Comparison of ENCODE assay signal across 2 cellular contexts in the genomic region with DNA sequence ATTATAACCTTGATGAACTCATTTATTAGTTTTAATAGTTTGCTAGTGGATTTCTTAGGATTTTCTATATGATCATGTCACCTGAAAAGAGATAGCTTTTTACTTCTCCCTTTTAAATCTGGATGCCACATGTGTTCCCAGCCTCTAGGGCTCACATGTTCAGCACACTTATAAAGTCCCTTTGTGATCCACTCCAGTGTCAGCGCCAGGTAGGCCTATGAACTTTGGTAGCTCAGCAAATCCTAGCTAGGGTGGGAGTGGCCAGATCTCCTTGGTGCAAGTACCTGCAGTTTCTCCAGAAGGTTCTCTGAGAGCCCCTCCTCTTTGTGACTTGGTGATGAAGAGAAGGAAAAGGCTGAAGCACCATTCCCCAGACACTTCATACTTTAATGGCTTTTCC.
TF ChIP-seq lines count a peak whose summit lies in the region.

No MANE protein-coding gene starts in this region.

TF ChIP-seq in HepG2, 621 proteins besides CTCF, POLR2A, EP300 and RAD21:
- no peak for TF ChIP-seq ZNF20 (CRISPR knock-in tag; IDR thresholded peaks at IDR 0.05)
- no peak for TF ChIP-seq ZNF10 (CRISPR knock-in tag; IDR thresholded peaks at IDR 0.05; ENCODE audit: borderline replicate concordance, low read depth)
- TF ChIP-seq FOXC1 (CRISPR knock-in tag; IDR thresholded peaks at IDR 0.05; ENCODE audit: borderline replicate concordance), result no peak
- no peak for TF ChIP-seq ZNF383 (CRISPR knock-in tag; IDR thresholded peaks at IDR 0.05; ENCODE audit: borderline replicate concordance)
- TF ChIP-seq NFE2 (CRISPR knock-in tag; IDR thresholded peaks at IDR 0.05), result no peak
- TF ChIP-seq HDAC1 (CRISPR knock-in tag; IDR thresholded peaks at IDR 0.05), result no peak
- TF ChIP-seq ZNF720 (CRISPR knock-in tag; IDR thresholded peaks at IDR 0.05), result no peak
- TF ChIP-seq ZNF543 (CRISPR knock-in tag; IDR thresholded peaks at IDR 0.05), result no peak
- no peak for TF ChIP-seq ZNF678 (CRISPR knock-in tag; IDR thresholded peaks at IDR 0.05)
- TF ChIP-seq, protein P1, sequence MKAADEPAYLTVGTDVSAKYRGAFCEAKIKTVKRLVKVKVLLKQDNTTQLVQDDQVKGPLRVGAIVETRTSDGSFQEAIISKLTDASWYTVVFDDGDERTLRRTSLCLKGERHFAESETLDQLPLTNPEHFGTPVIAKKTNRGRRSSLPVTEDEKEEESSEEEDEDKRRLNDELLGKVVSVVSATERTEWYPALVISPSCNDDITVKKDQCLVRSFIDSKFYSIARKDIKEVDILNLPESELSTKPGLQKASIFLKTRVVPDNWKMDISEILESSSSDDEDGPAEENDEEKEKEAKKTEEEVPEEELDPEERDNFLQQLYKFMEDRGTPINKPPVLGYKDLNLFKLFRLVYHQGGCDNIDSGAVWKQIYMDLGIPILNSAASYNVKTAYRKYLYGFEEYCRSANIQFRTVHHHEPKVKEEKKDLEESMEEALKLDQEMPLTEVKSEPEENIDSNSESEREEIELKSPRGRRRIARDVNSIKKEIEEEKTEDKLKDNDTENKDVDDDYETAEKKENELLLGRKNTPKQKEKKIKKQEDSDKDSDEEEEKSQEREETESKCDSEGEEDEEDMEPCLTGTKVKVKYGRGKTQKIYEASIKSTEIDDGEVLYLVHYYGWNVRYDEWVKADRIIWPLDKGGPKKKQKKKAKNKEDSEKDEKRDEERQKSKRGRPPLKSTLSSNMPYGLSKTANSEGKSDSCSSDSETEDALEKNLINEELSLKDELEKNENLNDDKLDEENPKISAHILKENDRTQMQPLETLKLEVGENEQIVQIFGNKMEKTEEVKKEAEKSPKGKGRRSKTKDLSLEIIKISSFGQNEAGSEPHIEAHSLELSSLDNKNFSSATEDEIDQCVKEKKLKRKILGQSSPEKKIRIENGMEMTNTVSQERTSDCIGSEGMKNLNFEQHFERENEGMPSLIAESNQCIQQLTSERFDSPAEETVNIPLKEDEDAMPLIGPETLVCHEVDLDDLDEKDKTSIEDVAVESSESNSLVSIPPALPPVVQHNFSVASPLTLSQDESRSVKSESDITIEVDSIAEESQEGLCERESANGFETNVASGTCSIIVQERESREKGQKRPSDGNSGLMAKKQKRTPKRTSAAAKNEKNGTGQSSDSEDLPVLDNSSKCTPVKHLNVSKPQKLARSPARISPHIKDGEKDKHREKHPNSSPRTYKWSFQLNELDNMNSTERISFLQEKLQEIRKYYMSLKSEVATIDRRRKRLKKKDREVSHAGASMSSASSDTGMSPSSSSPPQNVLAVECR (CRISPR knock-in tag; IDR thresholded peaks at IDR 0.05; ENCODE audit: borderline replicate concordance), result no peak
- TF ChIP-seq SOX5 (CRISPR knock-in tag; IDR thresholded peaks at IDR 0.05; ENCODE audit: borderline replicate concordance), result no peak
- TF ChIP-seq, protein P2, sequence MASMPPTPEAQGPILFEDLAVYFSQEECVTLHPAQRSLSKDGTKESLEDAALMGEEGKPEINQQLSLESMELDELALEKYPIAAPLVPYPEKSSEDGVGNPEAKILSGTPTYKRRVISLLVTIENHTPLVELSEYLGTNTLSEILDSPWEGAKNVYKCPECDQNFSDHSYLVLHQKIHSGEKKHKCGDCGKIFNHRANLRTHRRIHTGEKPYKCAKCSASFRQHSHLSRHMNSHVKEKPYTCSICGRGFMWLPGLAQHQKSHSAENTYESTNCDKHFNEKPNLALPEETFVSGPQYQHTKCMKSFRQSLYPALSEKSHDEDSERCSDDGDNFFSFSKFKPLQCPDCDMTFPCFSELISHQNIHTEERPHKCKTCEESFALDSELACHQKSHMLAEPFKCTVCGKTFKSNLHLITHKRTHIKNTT (CRISPR knock-in tag; IDR thresholded peaks at IDR 0.05), result no peak
- no peak for TF ChIP-seq ZNF263 (CRISPR knock-in tag; IDR thresholded peaks at IDR 0.05)
- no peak for TF ChIP-seq KLF6 (CRISPR knock-in tag; IDR thresholded peaks at IDR 0.05)
- TF ChIP-seq ELF1 (CRISPR knock-in tag; IDR thresholded peaks at IDR 0.05), result no peak
- TF ChIP-seq ZNF652 (CRISPR knock-in tag; IDR thresholded peaks at IDR 0.05; ENCODE audit: borderline replicate concordance, low read depth), result no peak
- TF ChIP-seq, protein P3, sequence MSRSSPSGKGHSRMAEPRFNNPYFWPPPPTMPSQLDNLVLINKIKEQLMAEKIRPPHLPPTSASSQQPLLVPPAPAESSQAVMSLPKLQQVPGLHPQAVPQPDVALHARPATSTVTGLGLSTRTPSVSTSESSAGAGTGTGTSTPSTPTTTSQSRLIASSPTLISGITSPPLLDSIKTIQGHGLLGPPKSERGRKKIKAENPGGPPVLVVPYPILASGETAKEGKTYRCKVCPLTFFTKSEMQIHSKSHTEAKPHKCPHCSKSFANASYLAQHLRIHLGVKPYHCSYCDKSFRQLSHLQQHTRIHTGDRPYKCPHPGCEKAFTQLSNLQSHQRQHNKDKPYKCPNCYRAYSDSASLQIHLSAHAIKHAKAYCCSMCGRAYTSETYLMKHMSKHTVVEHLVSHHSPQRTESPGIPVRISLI (CRISPR knock-in tag; IDR thresholded peaks at IDR 0.05; ENCODE audit: borderline replicate concordance), result no peak
- no peak for TF ChIP-seq CBFB (CRISPR knock-in tag; IDR thresholded peaks at IDR 0.05)
- no peak for TF ChIP-seq ZSCAN31 (CRISPR knock-in tag; IDR thresholded peaks at IDR 0.05; ENCODE audit: low read depth)

TF ChIP-seq in HCT116, 20 proteins besides CTCF, POLR2A, EP300 and RAD21:
- TF ChIP-seq EGR1 (IDR thresholded peaks at IDR 0.05; ENCODE audit: low read depth) (no peak), EZH2 (IDR thresholded peaks at IDR 0.05) (no peak), CBX3 (IDR thresholded peaks at IDR 0.05; ENCODE audit: low read depth) (no peak), JUND (IDR thresholded peaks at IDR 0.05) (no peak), ELF1 (IDR thresholded peaks at IDR 0.05; ENCODE audit: borderline replicate concordance, low read depth) (no peak), SIN3A (IDR thresholded peaks at IDR 0.05; ENCODE audit: low read depth) (no peak), CEBPB (IDR thresholded peaks at IDR 0.05; ENCODE audit: low read depth) (no peak), ZFX (IDR thresholded peaks at IDR 0.05) (no peak)
- TF ChIP-seq, protein P4, sequence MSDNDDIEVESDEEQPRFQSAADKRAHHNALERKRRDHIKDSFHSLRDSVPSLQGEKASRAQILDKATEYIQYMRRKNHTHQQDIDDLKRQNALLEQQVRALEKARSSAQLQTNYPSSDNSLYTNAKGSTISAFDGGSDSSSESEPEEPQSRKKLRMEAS (IDR thresholded peaks at IDR 0.05), result no peak
- TF ChIP-seq, protein P5, sequence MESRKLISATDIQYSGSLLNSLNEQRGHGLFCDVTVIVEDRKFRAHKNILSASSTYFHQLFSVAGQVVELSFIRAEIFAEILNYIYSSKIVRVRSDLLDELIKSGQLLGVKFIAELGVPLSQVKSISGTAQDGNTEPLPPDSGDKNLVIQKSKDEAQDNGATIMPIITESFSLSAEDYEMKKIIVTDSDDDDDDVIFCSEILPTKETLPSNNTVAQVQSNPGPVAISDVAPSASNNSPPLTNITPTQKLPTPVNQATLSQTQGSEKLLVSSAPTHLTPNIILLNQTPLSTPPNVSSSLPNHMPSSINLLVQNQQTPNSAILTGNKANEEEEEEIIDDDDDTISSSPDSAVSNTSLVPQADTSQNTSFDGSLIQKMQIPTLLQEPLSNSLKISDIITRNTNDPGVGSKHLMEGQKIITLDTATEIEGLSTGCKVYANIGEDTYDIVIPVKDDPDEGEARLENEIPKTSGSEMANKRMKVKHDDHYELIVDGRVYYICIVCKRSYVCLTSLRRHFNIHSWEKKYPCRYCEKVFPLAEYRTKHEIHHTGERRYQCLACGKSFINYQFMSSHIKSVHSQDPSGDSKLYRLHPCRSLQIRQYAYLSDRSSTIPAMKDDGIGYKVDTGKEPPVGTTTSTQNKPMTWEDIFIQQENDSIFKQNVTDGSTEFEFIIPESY (IDR thresholded peaks at IDR 0.05; ENCODE audit: extremely low read depth, insufficient replicate concordance, low read length), result no peak
